In the genomic region with DNA sequence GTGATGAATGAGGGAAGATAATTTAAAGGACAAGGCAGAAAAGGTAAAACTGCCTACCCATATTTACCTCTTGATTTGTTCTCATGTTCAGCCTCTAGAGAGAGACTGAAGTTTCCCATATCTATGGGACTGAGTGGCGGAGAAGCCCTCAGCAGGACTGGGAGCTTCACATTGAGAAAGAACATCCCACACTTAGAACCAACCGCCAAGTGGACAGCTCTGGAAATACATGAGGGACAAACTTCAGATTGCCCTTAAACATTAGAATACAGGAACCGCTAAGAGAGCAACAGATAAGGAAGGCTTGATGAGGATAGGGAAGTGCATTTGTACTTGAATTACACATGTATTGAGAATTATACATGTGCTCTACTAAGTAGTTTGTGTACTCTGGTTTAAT, we compare ENCODE assay signal across 18 cellular contexts.
"Had no signal": no experiment of that assay in that cellular context is flagged by ENCODE, and none has a peak within 500 bp of the region (broad histone marks: within the 10 kb centered on the region; RNA-seq: fewer than 3 reads in every experiment).

No MANE protein-coding gene starts in this region.

- H3K36me3 ChIP-seq: tibial artery had no signal

- H3K27ac ChIP-seq: tibial artery had no signal

- H3K4me1 ChIP-seq: tibial artery had no signal

- ATAC-seq: activated CD8-positive, alpha-beta memory T cell treated with anti-CD3 and anti-CD28 coated beads, Interleukin-2, amount 10 ng/mL, durations not matched to agents 7 days and 5 days; activated T-cell treated with anti-CD3 and anti-CD28 coated beads, Interleukin-2, amount 50 U/mL, for 4 hours; esophagus mucosa; left cardiac atrium; mucosa of descending colon; naive thymus-derived CD8-positive, alpha-beta T cell; right cardiac atrium; stimulated activated effector memory CD8-positive, alpha-beta T cell treated with anti-CD3 and anti-CD28 coated beads, Interleukin-12 subunit alpha, Interleukin-12 subunit beta, amount 100 ng/mL, for 72 hours had no signal

- H3K9me3 Mint-ChIP-seq: activated T-cell treated with anti-CD3 and anti-CD28 coated beads, Interleukin-2, amount 50 U/mL, for 4 hours had no signal

- H3K27me3 Mint-ChIP-seq: activated CD8-positive, alpha-beta memory T cell treated with anti-CD3 and anti-CD28 coated beads, Interleukin-2, amount 10 ng/mL, durations not matched to agents 7 days and 5 days; activated naive CD8-positive, alpha-beta T cell; progenitor cell of endocrine pancreas had no signal

- H3K4me3 ChIP-seq: lung, mucosa of descending colon, smooth muscle cell, tibial artery had no signal

- H3K27ac Mint-ChIP-seq: activated CD8-positive, alpha-beta memory T cell treated with anti-CD3 and anti-CD28 coated beads, Interleukin-2, amount 10 ng/mL, durations not matched to agents 7 days and 5 days; activated naive CD8-positive, alpha-beta T cell; naive thymus-derived CD8-positive, alpha-beta T cell; progenitor cell of endocrine pancreas; stimulated activated effector memory CD8-positive, alpha-beta T cell treated with anti-CD3 and anti-CD28 coated beads, Interleukin-12 subunit alpha, Interleukin-12 subunit beta, amount 100 ng/mL, for 72 hours had no signal

- H3K4me1 Mint-ChIP-seq: activated CD8-positive, alpha-beta memory T cell treated with anti-CD3 and anti-CD28 coated beads, Interleukin-2, amount 10 ng/mL, durations not matched to agents 7 days and 5 days; naive thymus-derived CD8-positive, alpha-beta T cell; stimulated activated effector memory CD8-positive, alpha-beta T cell treated with anti-CD3 and anti-CD28 coated beads, Interleukin-12 subunit alpha, Interleukin-12 subunit beta, amount 100 ng/mL, for 72 hours had no signal

- DNase-seq: activated CD4-positive, alpha-beta T cell treated with anti-CD3 and anti-CD28 coated beads, Interleukin-2, amount 50 U/mL, for 48 hours; activated CD4-positive, CD25-positive, alpha-beta regulatory T cell treated with anti-CD3 and anti-CD28 coated beads, Interleukin-2, amount 50 U/mL, for 72 hours; activated CD8-positive, alpha-beta memory T cell treated with anti-CD3 and anti-CD28 coated beads, Interleukin-2, amount 10 ng/mL, durations not matched to agents 7 days and 5 days; activated gamma-delta T cell; activated T-cell treated with anti-CD3 and anti-CD28 coated beads, Interleukin-2, amount 50 U/mL, for 4 hours; hypothalamus; left cardiac atrium; mucosa of descending colon; naive thymus-derived CD8-positive, alpha-beta T cell; nucleus accumbens; tibial artery had no signal

- H3K9me3 ChIP-seq: mucosa of descending colon, tibial artery had no signal

- H3K36me3 Mint-ChIP-seq: activated CD8-positive, alpha-beta memory T cell treated with anti-CD3 and anti-CD28 coated beads, Interleukin-2, amount 10 ng/mL, durations not matched to agents 7 days and 5 days; activated naive CD8-positive, alpha-beta T cell; naive thymus-derived CD8-positive, alpha-beta T cell; stimulated activated effector memory CD8-positive, alpha-beta T cell treated with anti-CD3 and anti-CD28 coated beads, Interleukin-12 subunit alpha, Interleukin-12 subunit beta, amount 100 ng/mL, for 72 hours had no signal

- H3K4me3 Mint-ChIP-seq: activated CD8-positive, alpha-beta memory T cell treated with anti-CD3 and anti-CD28 coated beads, Interleukin-2, amount 10 ng/mL, durations not matched to agents 7 days and 5 days; activated naive CD8-positive, alpha-beta T cell; activated T-cell treated with anti-CD3 and anti-CD28 coated beads, Interleukin-2, amount 50 U/mL, for 4 hours; naive thymus-derived CD8-positive, alpha-beta T cell; stimulated activated effector memory CD8-positive, alpha-beta T cell treated with anti-CD3 and anti-CD28 coated beads, Interleukin-12 subunit alpha, Interleukin-12 subunit beta, amount 100 ng/mL, for 72 hours had no signal
